1 cellular context compared by ENCODE assay signal in the genomic region with DNA sequence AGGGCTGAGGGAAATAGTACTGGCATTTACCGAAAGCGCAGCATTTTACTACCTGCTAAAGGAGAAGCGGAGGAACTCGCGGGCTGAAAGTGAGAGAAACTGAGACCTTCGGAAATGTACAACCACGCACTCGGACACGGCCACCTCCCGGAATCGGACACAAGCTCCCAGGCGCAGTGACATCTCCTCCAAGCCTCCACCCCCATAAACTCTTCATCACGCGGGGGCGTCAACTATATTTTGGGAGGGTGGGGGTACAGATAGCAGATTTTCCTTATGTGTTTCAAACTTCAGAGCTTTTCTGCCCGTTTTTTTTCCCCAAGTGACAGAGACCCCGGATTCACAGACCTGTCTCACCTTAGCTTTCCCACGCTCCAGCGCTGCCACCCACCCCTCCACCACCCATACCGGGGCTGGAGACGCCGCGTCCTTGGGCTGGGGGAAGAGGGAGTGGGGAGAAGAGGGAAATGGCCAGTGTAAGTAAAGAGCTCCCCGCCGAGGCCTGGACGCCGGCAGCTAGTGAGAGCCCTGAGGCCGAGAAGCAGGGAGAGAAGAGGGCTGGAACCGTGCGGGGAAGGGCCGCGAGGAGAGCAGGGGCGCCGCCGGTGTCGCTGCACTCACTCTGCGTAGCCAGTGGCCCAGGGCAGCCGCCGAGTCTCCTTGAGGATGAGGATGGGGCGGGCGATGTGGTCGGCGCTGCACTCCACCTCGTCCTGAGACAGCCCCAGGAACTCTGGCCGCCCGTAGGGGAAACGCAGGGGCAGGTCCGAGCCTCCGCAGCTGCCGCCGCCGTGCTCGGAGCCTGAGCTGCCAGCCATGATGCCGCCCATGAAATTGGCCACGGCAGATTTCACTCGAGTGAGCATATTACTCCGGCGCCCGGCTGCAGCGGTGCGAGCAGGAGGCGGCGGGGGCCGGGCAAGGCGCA.
TF ChIP-seq lines count a peak whose summit lies in the region.

No MANE protein-coding gene starts in this region.

TF ChIP-seq in GM12878, 131 proteins besides CTCF, POLR2A, EP300 and RAD21 (continued from another document):
- TF ChIP-seq, protein P1, sequence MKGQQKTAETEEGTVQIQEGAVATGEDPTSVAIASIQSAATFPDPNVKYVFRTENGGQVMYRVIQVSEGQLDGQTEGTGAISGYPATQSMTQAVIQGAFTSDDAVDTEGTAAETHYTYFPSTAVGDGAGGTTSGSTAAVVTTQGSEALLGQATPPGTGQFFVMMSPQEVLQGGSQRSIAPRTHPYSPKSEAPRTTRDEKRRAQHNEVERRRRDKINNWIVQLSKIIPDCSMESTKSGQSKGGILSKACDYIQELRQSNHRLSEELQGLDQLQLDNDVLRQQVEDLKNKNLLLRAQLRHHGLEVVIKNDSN (IDR thresholded peaks at IDR 0.05; ENCODE audit: borderline replicate concordance, extremely low read length, insufficient read depth, low read depth, low read length), result no peak
- TF ChIP-seq, protein P2, sequence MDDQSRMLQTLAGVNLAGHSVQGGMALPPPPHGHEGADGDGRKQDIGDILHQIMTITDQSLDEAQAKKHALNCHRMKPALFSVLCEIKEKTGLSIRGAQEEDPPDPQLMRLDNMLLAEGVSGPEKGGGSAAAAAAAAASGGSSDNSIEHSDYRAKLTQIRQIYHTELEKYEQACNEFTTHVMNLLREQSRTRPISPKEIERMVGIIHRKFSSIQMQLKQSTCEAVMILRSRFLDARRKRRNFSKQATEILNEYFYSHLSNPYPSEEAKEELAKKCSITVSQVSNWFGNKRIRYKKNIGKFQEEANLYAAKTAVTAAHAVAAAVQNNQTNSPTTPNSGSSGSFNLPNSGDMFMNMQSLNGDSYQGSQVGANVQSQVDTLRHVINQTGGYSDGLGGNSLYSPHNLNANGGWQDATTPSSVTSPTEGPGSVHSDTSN (IDR thresholded peaks at IDR 0.05; ENCODE audit: insufficient replicate concordance, low read depth, low read length), result no peak
- TF ChIP-seq NR2F1 (conservative IDR thresholded peaks at IDR 0.05), result no peak
- TF ChIP-seq SREBF1 (IDR thresholded peaks at IDR 0.05; ENCODE audit: low read length), result no peak
- TF ChIP-seq CBX5 (IDR thresholded peaks at IDR 0.05; ENCODE audit: low read depth), result no peak
- no peak for TF ChIP-seq JUNB (IDR thresholded peaks at IDR 0.05)
